In the genomic region with DNA sequence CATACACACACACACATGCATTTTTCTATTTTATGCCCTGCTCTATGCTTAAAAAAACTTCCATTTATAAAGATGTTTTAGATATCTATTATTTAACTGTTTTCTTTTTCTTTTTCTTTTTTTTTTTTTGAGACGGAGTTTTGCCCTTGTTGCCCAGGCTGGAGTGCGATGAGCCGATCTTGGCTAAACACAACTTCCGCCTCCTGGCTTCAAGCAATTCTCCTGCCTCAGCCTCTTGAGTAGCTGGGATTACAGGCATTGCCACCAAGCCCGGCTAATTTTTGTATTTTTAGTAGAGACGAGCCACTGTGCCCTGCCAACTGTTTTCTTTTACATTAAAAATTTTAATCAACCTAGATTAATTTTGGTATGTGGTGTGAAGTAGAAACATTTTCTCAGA, we compare ENCODE assay signal across 3 cellular contexts.
"Had no signal": no experiment of that assay in that cellular context is flagged by ENCODE, and none has a peak within 500 bp of the region (broad histone marks: within the 10 kb centered on the region; RNA-seq: fewer than 3 reads in every experiment).

No MANE protein-coding gene starts in this region.

- DNase-seq: GDM1, GF-D8 had no signal

- H3K4me3 ChIP-seq: GM12878 had no signal
